ENCODE assay signal across 8 cellular contexts in genomic region chr10:124741922-124742417, GRCh38. TPM values are rescaled to one million over a fixed set of nuclear protein-coding genes. Genes with fewer than 3 reads are reported as not detected.
A peak's percentile ranks its signal among the peaks of the same experiment; 100 is the strongest.
DNase-seq lines count a peak whose midpoint lies in the region; ATAC-seq and TF ChIP-seq lines count a peak whose summit lies in the region.

No MANE protein-coding gene starts in this region.

- H3K4me3 ChIP-seq in left lung (peak overlapping the region; percentile 65 to 83), thymus (ENCODE audit: low read length) (peak overlapping the region; percentile 95)

- no peaks in the 10 kb centered on the region for H3K27me3 Mint-ChIP-seq in activated naive CD4-positive, alpha-beta T cell treated with anti-CD3 and anti-CD28 coated beads, Interleukin-2, amount 50 U/mL, for 24 hours

- H3K27me3 ChIP-seq in left lung = no peaks in the 10 kb centered on the region
- H3K27me3 ChIP-seq in thymus (ENCODE audit: control insufficient read depth, insufficient read depth) = no peaks in the 10 kb centered on the region

- no peak overlapping the region for H3K27ac Mint-ChIP-seq in activated naive CD4-positive, alpha-beta T cell treated with anti-CD3 and anti-CD28 coated beads, Interleukin-2, amount 50 U/mL, for 24 hours

- WGBS in thymus = 39% methylated on average over 9 of the region's 9 CpGs

- H3K4me3 Mint-ChIP-seq in activated naive CD4-positive, alpha-beta T cell treated with anti-CD3 and anti-CD28 coated beads, Interleukin-2, amount 50 U/mL, for 24 hours = peak overlapping the region; percentile 97

- TF ChIP-seq CTCF in left lung (IDR thresholded peaks at IDR 0.05) = no peak

- H3K36me3 ChIP-seq in left lung (no peaks in the 10 kb centered on the region), thymus (ENCODE audit: control insufficient read depth, insufficient read depth) (no peaks in the 10 kb centered on the region)

- H3K27ac ChIP-seq in left lung (peak overlapping the region; percentile 72 to 93), thymus (ENCODE audit: low read depth) (peak overlapping the region; percentile 93)

- H3K36me3 Mint-ChIP-seq in activated naive CD4-positive, alpha-beta T cell treated with anti-CD3 and anti-CD28 coated beads, Interleukin-2, amount 50 U/mL, for 24 hours = no peaks in the 10 kb centered on the region

- H3K4me1 ChIP-seq in left lung (peaks cover 58 to 69% of the 10 kb centered on the region in 2 donors), thymus (ENCODE audit: control insufficient read depth, insufficient read depth, low read length) (peaks cover 40% of the 10 kb centered on the region)

- peaks cover 71% of the 10 kb centered on the region for H3K4me1 Mint-ChIP-seq in activated naive CD4-positive, alpha-beta T cell treated with anti-CD3 and anti-CD28 coated beads, Interleukin-2, amount 50 U/mL, for 24 hours

- intact Hi-C loops in left lung (cut with DNase I) = loop anchor here in 1 of 2 donors (5.0 kb wide), 2 partner anchors 110 to 210 kb away; no protein-coding TSS in a partner anchor

- peak; percentile 8 for ATAC-seq in left lung
- ATAC-seq in HG03520 (IDR thresholded peaks at IDR 0.05; ENCODE audit: unreplicated experiment) = no peak
- no peak for ATAC-seq in GM21619 (IDR thresholded peaks at IDR 0.05; ENCODE audit: unreplicated experiment)
- ATAC-seq in GM21360 (IDR thresholded peaks at IDR 0.05; ENCODE audit: unreplicated experiment) = no peak

- H3K9me3 ChIP-seq in left lung (no peaks in the 10 kb centered on the region), thymus (ENCODE audit: control insufficient read depth) (no peaks in the 10 kb centered on the region)

- H3K9me3 Mint-ChIP-seq in activated naive CD4-positive, alpha-beta T cell treated with anti-CD3 and anti-CD28 coated beads, Interleukin-2, amount 50 U/mL, for 24 hours = no peaks in the 10 kb centered on the region

- peak; percentile 35 for DNase-seq in activated T-cell treated with anti-CD3 and anti-CD28 coated beads, Interleukin-2, amount 50 U/mL, for 1 hour
- no peak for DNase-seq in activated T-cell treated with anti-CD3 and anti-CD28 coated beads, Interleukin-2, amount 50 U/mL, for 48 hours
- no peak for DNase-seq in left lung

RNA-seq across cellular contexts. Expression of gene FAM53B, which starts 2.2 kb away (rescaled TPM):
- 10 to 100 TPM; 26.6 to 34.6 TPM for total RNA-seq in left lung
- 46.2 TPM for polyA plus RNA-seq in thymus

RNA-seq across cellular contexts. Expression of gene EEF1AKMT2, which starts 49.7 kb away (rescaled TPM):
- 10 to 100 TPM; 14.9 to 15.5 TPM for total RNA-seq in left lung
- 27.3 TPM for polyA plus RNA-seq in thymus

RNA-seq across cellular contexts. Expression of gene ABRAXAS2, which starts 59.6 kb away (rescaled TPM):
- 10 to 100 TPM; 12.8 to 13.8 TPM for total RNA-seq in left lung
- polyA plus RNA-seq in thymus = 13.0 TPM
